In the genomic region with DNA sequence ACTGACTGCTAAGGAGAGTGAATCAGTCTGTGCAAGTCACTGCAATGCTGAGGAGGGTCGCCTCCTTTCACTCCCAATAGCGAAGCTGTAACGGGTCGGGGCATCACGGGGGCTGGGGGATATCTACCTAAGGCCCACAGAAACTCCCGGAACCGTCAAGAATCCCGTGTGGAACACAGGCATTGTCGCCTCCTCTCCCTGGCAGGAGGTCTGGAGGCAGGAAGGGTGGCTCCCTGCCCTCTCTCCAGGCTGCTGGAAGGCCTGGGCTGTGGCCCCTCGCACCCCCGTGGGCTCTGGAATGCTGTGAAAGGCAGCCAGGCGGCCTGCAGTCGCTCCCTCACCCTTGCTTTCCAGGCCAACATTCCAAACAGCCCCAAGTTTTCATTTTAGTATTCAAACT, we compare ENCODE assay signal across 21 cellular contexts.
DNase-seq lines count a peak whose midpoint lies in the region; ATAC-seq, FAIRE-seq and TF ChIP-seq lines count a peak whose summit lies in the region.
"Had no signal": no experiment of that assay in that cellular context is flagged by ENCODE, and none has a peak within 500 bp of the region (broad histone marks: within the 10 kb centered on the region; RNA-seq: fewer than 3 reads in every experiment).

No MANE protein-coding gene starts in this region.

- H3K56ac ChIP-seq in H1 (replicated peaks; ENCODE audit: insufficient read length, low read depth, low read length): no peak overlapping the region

- H3K27ac Mint-ChIP-seq in activated naive CD4-positive, alpha-beta T cell treated with anti-CD3 and anti-CD28 coated beads, Interleukin-2, amount 50 U/mL, for 24 hours: peak overlapping the region; percentile 8
- no peak overlapping the region for H3K27ac Mint-ChIP-seq in activated naive CD4-positive, alpha-beta T cell treated with anti-CD3 and anti-CD28 coated beads for 36 hours
- no peak overlapping the region for H3K27ac Mint-ChIP-seq in CD8-positive, alpha-beta T cell
- H3K27ac Mint-ChIP-seq: CD4-positive, alpha-beta T cell had no signal

- no peak overlapping the region for H3K4ac ChIP-seq in H1 (replicated peaks; ENCODE audit: insufficient read length, low read depth, low read length)

- CTCF ChIA-PET in activated naive CD4-positive, alpha-beta T cell treated with anti-CD3 and anti-CD28 coated beads for 36 hours (lab: Charles Lee): interaction anchor here (1.3 kb wide), 1 partner anchor 219 kb away, joined by 7 read pairs; no protein-coding TSS in a partner anchor
- CTCF ChIA-PET in H1 (lab: Charles Lee; ENCODE audit: partially characterized antibody): interaction anchor here (1.7 kb wide), 1 partner anchor 13 kb away, joined by 5 read pairs; no protein-coding TSS in a partner anchor
- CTCF ChIA-PET in CD8-positive, alpha-beta T cell (lab: Charles Lee): no interaction called here

- DNase-seq in activated naive CD4-positive, alpha-beta T cell treated with anti-CD3 and anti-CD28 coated beads for 36 hours: no peak
- no peak for DNase-seq in H1 (ENCODE audit: low read depth in 1 of 2, low spot score in 2 of 2)
- DNase-seq in omental fat pad (ENCODE audit: low spot score): peak; percentile 20
- DNase-seq in prostate gland (ENCODE audit: low spot score): no peak
- DNase-seq in CD8-positive, alpha-beta T cell: no peak
- no peak for DNase-seq in stimulated activated CD4-positive, alpha-beta T cell treated with anti-CD3 and anti-CD28 coated beads, Interleukin-4, amount 100 ng/mL, for 4 hours
- DNase-seq: CD4-positive, alpha-beta T cell; DMS153; GDM1; NCI-H1417 treated with DMSO at 0.1 percent for 48 hours; NCI-H187 treated with DMSO at 0.1 percent for 48 hours; NCI-H226; NCI-H524; NCI-H82; OCI-M1; SHP77 treated with DMSO at 0.1 percent for 48 hours had no signal

- no peak for FAIRE-seq in H1 (lab: Jason Lieb, UNC)
- FAIRE-seq: A204.1, HTR-8/SVneo, K562 had no signal

- H4K8ac ChIP-seq in H1 (ENCODE audit: extremely low read depth, insufficient read depth, low read length): no peak overlapping the region

- no peaks in the 10 kb centered on the region for H3K79me2 ChIP-seq in H1 (ENCODE audit: control insufficient read depth in 1 of 2, insufficient read depth in 2 of 2, low read length in 2 of 2)

- H3K4me3 ChIP-seq in H1 (ENCODE audit: extremely low read depth in 1 of 4, insufficient read depth in 2 of 4, low read depth in 3 of 4, low read length in 4 of 4): no peak overlapping the region
- no peak overlapping the region for H3K4me3 ChIP-seq in prostate gland
- no peak overlapping the region for H3K4me3 ChIP-seq in CD8-positive, alpha-beta T cell (ENCODE audit: low read depth, low read length)
- H3K4me3 ChIP-seq: HAP-1, K562 had no signal

- no peaks in the 10 kb centered on the region for H4K20me1 ChIP-seq in H1 (replicated peaks in 1 of 2; ENCODE audit: control insufficient read depth in 1 of 2, insufficient read depth in 2 of 2, low read length in 2 of 2)

- TF ChIP-seq POLR2A in H1 (IDR thresholded peaks at IDR 0.05; ENCODE audit: control extremely low read depth in 1 of 2, low read depth in 2 of 2, low read length in 2 of 2) (no peak), prostate gland (IDR thresholded peaks at IDR 0.05) (no peak)

- TF ChIP-seq RAD21 in H1 (IDR thresholded peaks at IDR 0.05 in 1 of 2, conservative IDR thresholded peaks at IDR 0.05 in 1 of 2; ENCODE audit: low read depth in 2 of 2, low read length in 2 of 2): no peak

- no peak overlapping the region for H2BK15ac ChIP-seq in H1 (ENCODE audit: low read length)

- no peaks in the 10 kb centered on the region for H3K9me3 Mint-ChIP-seq in activated naive CD4-positive, alpha-beta T cell treated with anti-CD3 and anti-CD28 coated beads, Interleukin-2, amount 50 U/mL, for 24 hours
- peaks cover 2% of the 10 kb centered on the region for H3K9me3 Mint-ChIP-seq in activated naive CD4-positive, alpha-beta T cell treated with anti-CD3 and anti-CD28 coated beads for 36 hours
- H3K9me3 Mint-ChIP-seq in CD8-positive, alpha-beta T cell: no peaks in the 10 kb centered on the region

- peaks cover 0 to 18% (median 12%) of the 10 kb centered on the region in 4 experiments; a peak in 6 of 7 replicates for H3K27me3 ChIP-seq in H1 (replicated peaks in 1 of 4; ENCODE audit: control insufficient read depth in 3 of 4, extremely low read depth in 1 of 4, insufficient read depth in 3 of 4, low read length in 3 of 4)
- H3K27me3 ChIP-seq in prostate gland (replicated peaks; ENCODE audit: insufficient read depth): no peaks in the 10 kb centered on the region
- no peaks in the 10 kb centered on the region for H3K27me3 ChIP-seq in CD8-positive, alpha-beta T cell (ENCODE audit: insufficient read depth, low read length)

- no peaks in the 10 kb centered on the region for H3K27me3 Mint-ChIP-seq in activated naive CD4-positive, alpha-beta T cell treated with anti-CD3 and anti-CD28 coated beads, Interleukin-2, amount 50 U/mL, for 24 hours
- no peaks in the 10 kb centered on the region for H3K27me3 Mint-ChIP-seq in activated naive CD4-positive, alpha-beta T cell treated with anti-CD3 and anti-CD28 coated beads for 36 hours (ENCODE audit: low read depth)
- H3K27me3 Mint-ChIP-seq in CD8-positive, alpha-beta T cell (ENCODE audit: low read depth): no peaks in the 10 kb centered on the region
- H3K27me3 Mint-ChIP-seq: CD4-positive, alpha-beta T cell had no signal

- H2BK20ac ChIP-seq in H1 (ENCODE audit: low read length): no peak overlapping the region

- intact Hi-C loops in activated naive CD4-positive, alpha-beta T cell treated with anti-CD3 and anti-CD28 coated beads for 36 hours (cut with micrococcal nuclease): loop anchor here (5.0 kb wide), 1 partner anchor 601 kb away; no protein-coding TSS in a partner anchor
- intact Hi-C loops in prostate gland (cut with DNase I): no loop called here
- intact Hi-C loops in CD8-positive, alpha-beta T cell (cut with DNase I, micrococcal nuclease): no loop called here

- H3K14ac ChIP-seq in H1 (ENCODE audit: insufficient read length): no peak overlapping the region

- H3K79me1 ChIP-seq in H1 (ENCODE audit: low read depth, low read length): no peaks in the 10 kb centered on the region

- peak overlapping the region in 1 of 4 experiments; percentile 16; a peak in 2 of 7 replicates for H3K9ac ChIP-seq in H1 (replicated peaks in 1 of 4; ENCODE audit: extremely low read depth in 1 of 4, low read depth in 3 of 4, low read length in 3 of 4)

- no peak for ATAC-seq in omental fat pad (ENCODE audit: low FRiP score)
- ATAC-seq in CD8-positive, alpha-beta T cell: no peak
- ATAC-seq: K562 had no signal

- H2AFZ ChIP-seq in H1 (ENCODE audit: low read length): no peak overlapping the region

- no peak overlapping the region for H2AK5ac ChIP-seq in H1 (ENCODE audit: low read depth, low read length)

- no peak for TF ChIP-seq CTCF in H1 (IDR thresholded peaks at IDR 0.05; ENCODE audit: control extremely low read depth in 1 of 3, insufficient read depth in 1 of 3, low read depth in 1 of 3, low read length in 3 of 3)
- TF ChIP-seq CTCF in omental fat pad (IDR thresholded peaks at IDR 0.05): no peak
- TF ChIP-seq CTCF in prostate gland (IDR thresholded peaks at IDR 0.05): no peak
- no peak for TF ChIP-seq CTCF in CD8-positive, alpha-beta T cell (IDR thresholded peaks at IDR 0.05)

- H3K23me2 ChIP-seq in H1 (ENCODE audit: low read depth, low read length): 0 out of 2 replicates have a peak, but pooled peaks cover 2% of the 10 kb centered on the region

- no peak overlapping the region for H4K91ac ChIP-seq in H1 (replicated peaks; ENCODE audit: insufficient read length, low read length)

- no peak overlapping the region for H2BK120ac ChIP-seq in H1 (replicated peaks; ENCODE audit: low read depth, low read length)

- 93% methylated on average over 13 of the region's 13 CpGs; no CpG with 5 or more reads in 1 of the 2 experiments for WGBS in H1 (ENCODE audit: extremely low coverage in 1 of 2, insufficient coverage in 1 of 2, insufficient read length in 1 of 2, insufficient replicate concordance in 2 of 2, low coverage in 1 of 2, low lambda C conversion rate in 2 of 2, missing lambda C conversion rate in 1 of 2), 2 experiments
- WGBS in prostate gland: 76% methylated on average over 13 of the region's 13 CpGs

- H3K18ac ChIP-seq in H1 (ENCODE audit: extremely low read depth, low read length): no peak overlapping the region

- H3K36me3 Mint-ChIP-seq in activated naive CD4-positive, alpha-beta T cell treated with anti-CD3 and anti-CD28 coated beads, Interleukin-2, amount 50 U/mL, for 24 hours: peaks cover 11% of the 10 kb centered on the region
- H3K36me3 Mint-ChIP-seq in activated naive CD4-positive, alpha-beta T cell treated with anti-CD3 and anti-CD28 coated beads for 36 hours (ENCODE audit: low read depth): peaks cover 2% of the 10 kb centered on the region
- peaks cover 9% of the 10 kb centered on the region for H3K36me3 Mint-ChIP-seq in CD8-positive, alpha-beta T cell

- no peak for TF ChIP-seq EP300 in H1 (IDR thresholded peaks at IDR 0.05; ENCODE audit: borderline replicate concordance in 1 of 2, low read depth in 2 of 2, low read length in 2 of 2)

- H3K23ac ChIP-seq in H1 (ENCODE audit: insufficient read length): no peak overlapping the region

- POLR2A ChIA-PET in H1 (lab: Charles Lee; ENCODE audit: partially characterized antibody): no interaction called here
- POLR2A ChIA-PET in CD8-positive, alpha-beta T cell (lab: Charles Lee): no interaction called here

- peaks cover 0 to 9% of the 10 kb centered on the region in 2 experiments; a peak in 1 of 4 replicates for H3K9me3 ChIP-seq in H1 (ENCODE audit: insufficient read depth in 2 of 2, low read depth in 1 of 2, low read length in 1 of 2)
- H3K9me3 ChIP-seq in prostate gland: no peaks in the 10 kb centered on the region
- no peaks in the 10 kb centered on the region for H3K9me3 ChIP-seq in CD8-positive, alpha-beta T cell (ENCODE audit: low read length)
- H3K9me3 ChIP-seq: HAP-1 had no signal

- no peak overlapping the region for H3K4me3 Mint-ChIP-seq in activated naive CD4-positive, alpha-beta T cell treated with anti-CD3 and anti-CD28 coated beads, Interleukin-2, amount 50 U/mL, for 24 hours
- no peak overlapping the region for H3K4me3 Mint-ChIP-seq in activated naive CD4-positive, alpha-beta T cell treated with anti-CD3 and anti-CD28 coated beads for 36 hours
- no peak overlapping the region for H3K4me3 Mint-ChIP-seq in CD8-positive, alpha-beta T cell
- H3K4me3 Mint-ChIP-seq: CD4-positive, alpha-beta T cell had no signal

- H3K27ac ChIP-seq in H1 (ENCODE audit: low read depth, low read length) (no peak overlapping the region), prostate gland (no peak overlapping the region)
- H3K27ac ChIP-seq in CD8-positive, alpha-beta T cell (ENCODE audit: low read depth, low read length): no peak overlapping the region

- H2BK5ac ChIP-seq in H1 (ENCODE audit: low read depth, low read length): no peak overlapping the region

- no peak overlapping the region for H4K5ac ChIP-seq in H1 (ENCODE audit: insufficient read length, low read depth, low read length)

- H3K4me1 ChIP-seq in H1 (replicated peaks in 1 of 4; ENCODE audit: control insufficient read depth in 3 of 4, insufficient read depth in 4 of 4, low read length in 3 of 4) (peaks cover 4 to 16% (median 10%) of the 10 kb centered on the region in 4 experiments), prostate gland (replicated peaks) (no peaks in the 10 kb centered on the region)
- H3K4me1 ChIP-seq in CD8-positive, alpha-beta T cell (ENCODE audit: insufficient read depth, low read length): peaks cover 25% of the 10 kb centered on the region
- H3K4me1 ChIP-seq: HAP-1 had no signal

- no peak overlapping the region for H3K4me2 ChIP-seq in H1 (ENCODE audit: insufficient read depth in 1 of 2, low read depth in 2 of 2, low read length in 2 of 2)

- peaks cover 52% of the 10 kb centered on the region for H3K4me1 Mint-ChIP-seq in activated naive CD4-positive, alpha-beta T cell treated with anti-CD3 and anti-CD28 coated beads, Interleukin-2, amount 50 U/mL, for 24 hours
- H3K4me1 Mint-ChIP-seq in activated naive CD4-positive, alpha-beta T cell treated with anti-CD3 and anti-CD28 coated beads for 36 hours (ENCODE audit: low read depth): peaks cover 42% of the 10 kb centered on the region
- peaks cover 38% of the 10 kb centered on the region for H3K4me1 Mint-ChIP-seq in CD8-positive, alpha-beta T cell (ENCODE audit: low read depth)

- H2BK12ac ChIP-seq in H1 (ENCODE audit: low read depth, low read length): no peak overlapping the region

- no peaks in the 10 kb centered on the region for H3K36me3 ChIP-seq in H1 (ENCODE audit: control insufficient read depth in 2 of 4, insufficient read depth in 4 of 4, low read length in 3 of 4)
- no peaks in the 10 kb centered on the region for H3K36me3 ChIP-seq in prostate gland
- H3K36me3 ChIP-seq in CD8-positive, alpha-beta T cell (ENCODE audit: insufficient read depth, low read length): no peaks in the 10 kb centered on the region
- H3K36me3 ChIP-seq: HAP-1 had no signal
